9 cellular contexts compared by ENCODE assay signal in the genomic region with DNA sequence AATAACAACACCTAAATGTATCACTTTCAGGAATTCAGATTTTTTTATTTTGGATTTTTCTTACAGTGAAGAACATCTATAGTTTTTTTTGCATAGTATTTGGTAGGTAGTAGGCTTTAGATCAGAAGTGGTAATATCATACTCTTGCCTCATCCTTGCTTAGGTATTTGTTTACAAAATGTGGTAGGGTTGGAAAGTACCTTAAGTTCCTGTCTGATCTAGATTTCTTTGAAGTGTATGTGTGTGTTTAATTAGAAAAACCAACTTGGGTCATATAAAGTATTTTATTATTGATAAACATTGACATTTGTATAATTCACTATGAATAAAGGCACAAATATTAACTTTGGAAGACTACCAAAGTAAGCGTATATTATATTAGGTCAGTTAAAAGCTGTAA.
DNase-seq lines count a peak whose midpoint lies in the region; ATAC-seq and TF ChIP-seq lines count a peak whose summit lies in the region.
"Had no signal": no experiment of that assay in that cellular context is flagged by ENCODE, and none has a peak within 500 bp of the region (broad histone marks: within the 10 kb centered on the region; RNA-seq: fewer than 3 reads in every experiment).

No MANE protein-coding gene starts in this region.

- ATAC-seq in activated CD8-positive, alpha-beta memory T cell treated with anti-CD3 and anti-CD28 coated beads, Interleukin-2, amount 10 ng/mL, durations not matched to agents 7 days and 5 days: peak; percentile 75
- ATAC-seq in HG02884 (IDR thresholded peaks at IDR 0.05; ENCODE audit: unreplicated experiment) (peak; percentile 73), activated B cell treated with CpG ODN at 0.5 μM for 24 hours (ENCODE audit: low read depth) (peak; percentile 75), gastrocnemius medialis (peak; percentile 56 to 84), GM19328 (IDR thresholded peaks at IDR 0.05; ENCODE audit: unreplicated experiment) (no peak), WTC11 (no peak)

- peak overlapping the region; percentile 95 for H3K27ac Mint-ChIP-seq in activated CD8-positive, alpha-beta memory T cell treated with anti-CD3 and anti-CD28 coated beads, Interleukin-2, amount 10 ng/mL, durations not matched to agents 7 days and 5 days
- H3K27ac Mint-ChIP-seq in activated B cell treated with CpG ODN at 0.5 μM for 24 hours: peak overlapping the region; percentile 56
- H3K27ac Mint-ChIP-seq in WTC11: no peak overlapping the region

- no peak for TF ChIP-seq POLR2A in gastrocnemius medialis (IDR thresholded peaks at IDR 0.05)

- H3K4me3 Mint-ChIP-seq in activated CD8-positive, alpha-beta memory T cell treated with anti-CD3 and anti-CD28 coated beads, Interleukin-2, amount 10 ng/mL, durations not matched to agents 7 days and 5 days: no peak overlapping the region
- H3K4me3 Mint-ChIP-seq in activated B cell treated with CpG ODN at 0.5 μM for 24 hours (no peak overlapping the region), WTC11 (no peak overlapping the region)

- peak overlapping the region in 1 of 4 donors; percentile 22 for H3K27ac ChIP-seq in gastrocnemius medialis

- DNase-seq in activated CD8-positive, alpha-beta memory T cell treated with anti-CD3 and anti-CD28 coated beads, Interleukin-2, amount 10 ng/mL, durations not matched to agents 7 days and 5 days: no peak
- no peak for DNase-seq in activated CD8-positive, alpha-beta memory T cell treated with anti-CD3 and anti-CD28 coated beads for 24 hours
- DNase-seq in activated B cell treated with CpG ODN at 0.5 μM for 24 hours (no peak), gastrocnemius medialis (no peak), WTC11 (ENCODE audit: low spot score) (no peak), DMS 273 (lab: John Stamatoyannopoulos, UW; ENCODE audit: unreplicated experiment) (no peak)
- DNase-seq: RPMI8226 had no signal

- no peaks in the 10 kb centered on the region for H3K27me3 ChIP-seq in gastrocnemius medialis

- no peaks in the 10 kb centered on the region for H3K27me3 Mint-ChIP-seq in activated CD8-positive, alpha-beta memory T cell treated with anti-CD3 and anti-CD28 coated beads, Interleukin-2, amount 10 ng/mL, durations not matched to agents 7 days and 5 days
- H3K27me3 Mint-ChIP-seq in activated B cell treated with CpG ODN at 0.5 μM for 24 hours: no peaks in the 10 kb centered on the region
- H3K27me3 Mint-ChIP-seq in WTC11 (ENCODE audit: low read depth): no peaks in the 10 kb centered on the region

- H3K4me1 ChIP-seq in gastrocnemius medialis: no peaks in the 10 kb centered on the region

- H3K4me3 ChIP-seq in gastrocnemius medialis: no peak overlapping the region

- POLR2A ChIA-PET in activated B cell treated with CpG ODN at 0.5 μM for 24 hours (lab: Charles Lee) (interaction anchor here (1.1 kb wide), 1 partner anchor 101 kb away, joined by 3 read pairs; a partner anchor contains a TSS), WTC11 (lab: Charles Lee) (no interaction called here)

- H3K36me3 ChIP-seq in gastrocnemius medialis: no peaks in the 10 kb centered on the region

- peaks cover 51% of the 10 kb centered on the region for H3K36me3 Mint-ChIP-seq in activated CD8-positive, alpha-beta memory T cell treated with anti-CD3 and anti-CD28 coated beads, Interleukin-2, amount 10 ng/mL, durations not matched to agents 7 days and 5 days
- H3K36me3 Mint-ChIP-seq in activated B cell treated with CpG ODN at 0.5 μM for 24 hours (ENCODE audit: low read depth) (peaks cover 24% of the 10 kb centered on the region), WTC11 (no peaks in the 10 kb centered on the region)

- CTCF ChIA-PET in activated CD8-positive, alpha-beta memory T cell treated with anti-CD3 and anti-CD28 coated beads, Interleukin-2, amount 10 ng/mL, durations not matched to agents 7 days and 5 days (lab: Charles Lee): interaction anchor here (1.3 to 6.1 kb wide), 3 partner anchors 9 to 416 kb away, joined by 3 to 20 read pairs (median 4); a partner anchor contains a TSS
- CTCF ChIA-PET in activated B cell treated with CpG ODN at 0.5 μM for 24 hours (lab: Charles Lee) (no interaction called here), WTC11 (lab: Charles Lee) (interaction anchor here (1.3 kb wide), 1 partner anchor 11 kb away, joined by 4 read pairs; no protein-coding TSS in a partner anchor)

- peaks cover 82% of the 10 kb centered on the region for H3K4me1 Mint-ChIP-seq in activated CD8-positive, alpha-beta memory T cell treated with anti-CD3 and anti-CD28 coated beads, Interleukin-2, amount 10 ng/mL, durations not matched to agents 7 days and 5 days
- peaks cover 9% of the 10 kb centered on the region for H3K4me1 Mint-ChIP-seq in activated B cell treated with CpG ODN at 0.5 μM for 24 hours
- H3K4me1 Mint-ChIP-seq in WTC11: no peaks in the 10 kb centered on the region

- in situ Hi-C loops in gastrocnemius medialis (cut with MboI; ENCODE audit: low sequenced_read_pairs in 4 of 4): loop anchor here (10.0 to 25.0 kb wide), 6 partner anchors 165 to 648 kb away; a partner anchor contains a TSS

- H3K9me3 Mint-ChIP-seq in activated CD8-positive, alpha-beta memory T cell treated with anti-CD3 and anti-CD28 coated beads, Interleukin-2, amount 10 ng/mL, durations not matched to agents 7 days and 5 days (ENCODE audit: low read depth): no peaks in the 10 kb centered on the region
- H3K9me3 Mint-ChIP-seq in activated B cell treated with CpG ODN at 0.5 μM for 24 hours (no peaks in the 10 kb centered on the region), WTC11 (no peaks in the 10 kb centered on the region)

- no peaks in the 10 kb centered on the region for H3K9me3 ChIP-seq in gastrocnemius medialis

- intact Hi-C loops in activated B cell treated with CpG ODN at 0.5 μM for 24 hours (cut with micrococcal nuclease) (loop anchor here (2.0 to 10.0 kb wide), 2 partner anchors 52 to 982 kb away; no protein-coding TSS in a partner anchor), gastrocnemius medialis (cut with DNase I; ENCODE audit: low total_unique reads) (no loop called here)

- TF ChIP-seq CTCF in activated B cell treated with CpG ODN at 0.5 μM for 24 hours (IDR thresholded peaks at IDR 0.05) (no peak), gastrocnemius medialis (IDR thresholded peaks at IDR 0.05 in 4 of 5, conservative IDR thresholded peaks at IDR 0.05 in 1 of 5) (no peak), WTC11 (IDR thresholded peaks at IDR 0.05) (no peak)

TF ChIP-seq in WTC11, 78 proteins besides CTCF, POLR2A, EP300 and RAD21:
- TF ChIP-seq, protein P1, sequence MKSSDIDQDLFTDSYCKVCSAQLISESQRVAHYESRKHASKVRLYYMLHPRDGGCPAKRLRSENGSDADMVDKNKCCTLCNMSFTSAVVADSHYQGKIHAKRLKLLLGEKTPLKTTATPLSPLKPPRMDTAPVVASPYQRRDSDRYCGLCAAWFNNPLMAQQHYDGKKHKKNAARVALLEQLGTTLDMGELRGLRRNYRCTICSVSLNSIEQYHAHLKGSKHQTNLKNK (CRISPR knock-in tag; IDR thresholded peaks at IDR 0.05): no peak
- TF ChIP-seq ESRRA (CRISPR knock-in tag; IDR thresholded peaks at IDR 0.05; ENCODE audit: borderline replicate concordance) (no peak), OVOL2 (CRISPR knock-in tag; IDR thresholded peaks at IDR 0.05; ENCODE audit: borderline replicate concordance) (no peak)
- TF ChIP-seq, protein P2, sequence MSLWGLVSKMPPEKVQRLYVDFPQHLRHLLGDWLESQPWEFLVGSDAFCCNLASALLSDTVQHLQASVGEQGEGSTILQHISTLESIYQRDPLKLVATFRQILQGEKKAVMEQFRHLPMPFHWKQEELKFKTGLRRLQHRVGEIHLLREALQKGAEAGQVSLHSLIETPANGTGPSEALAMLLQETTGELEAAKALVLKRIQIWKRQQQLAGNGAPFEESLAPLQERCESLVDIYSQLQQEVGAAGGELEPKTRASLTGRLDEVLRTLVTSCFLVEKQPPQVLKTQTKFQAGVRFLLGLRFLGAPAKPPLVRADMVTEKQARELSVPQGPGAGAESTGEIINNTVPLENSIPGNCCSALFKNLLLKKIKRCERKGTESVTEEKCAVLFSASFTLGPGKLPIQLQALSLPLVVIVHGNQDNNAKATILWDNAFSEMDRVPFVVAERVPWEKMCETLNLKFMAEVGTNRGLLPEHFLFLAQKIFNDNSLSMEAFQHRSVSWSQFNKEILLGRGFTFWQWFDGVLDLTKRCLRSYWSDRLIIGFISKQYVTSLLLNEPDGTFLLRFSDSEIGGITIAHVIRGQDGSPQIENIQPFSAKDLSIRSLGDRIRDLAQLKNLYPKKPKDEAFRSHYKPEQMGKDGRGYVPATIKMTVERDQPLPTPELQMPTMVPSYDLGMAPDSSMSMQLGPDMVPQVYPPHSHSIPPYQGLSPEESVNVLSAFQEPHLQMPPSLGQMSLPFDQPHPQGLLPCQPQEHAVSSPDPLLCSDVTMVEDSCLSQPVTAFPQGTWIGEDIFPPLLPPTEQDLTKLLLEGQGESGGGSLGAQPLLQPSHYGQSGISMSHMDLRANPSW (CRISPR knock-in tag; conservative IDR thresholded peaks at IDR 0.05; ENCODE audit: low read depth): no peak
- TF ChIP-seq, protein P3, sequence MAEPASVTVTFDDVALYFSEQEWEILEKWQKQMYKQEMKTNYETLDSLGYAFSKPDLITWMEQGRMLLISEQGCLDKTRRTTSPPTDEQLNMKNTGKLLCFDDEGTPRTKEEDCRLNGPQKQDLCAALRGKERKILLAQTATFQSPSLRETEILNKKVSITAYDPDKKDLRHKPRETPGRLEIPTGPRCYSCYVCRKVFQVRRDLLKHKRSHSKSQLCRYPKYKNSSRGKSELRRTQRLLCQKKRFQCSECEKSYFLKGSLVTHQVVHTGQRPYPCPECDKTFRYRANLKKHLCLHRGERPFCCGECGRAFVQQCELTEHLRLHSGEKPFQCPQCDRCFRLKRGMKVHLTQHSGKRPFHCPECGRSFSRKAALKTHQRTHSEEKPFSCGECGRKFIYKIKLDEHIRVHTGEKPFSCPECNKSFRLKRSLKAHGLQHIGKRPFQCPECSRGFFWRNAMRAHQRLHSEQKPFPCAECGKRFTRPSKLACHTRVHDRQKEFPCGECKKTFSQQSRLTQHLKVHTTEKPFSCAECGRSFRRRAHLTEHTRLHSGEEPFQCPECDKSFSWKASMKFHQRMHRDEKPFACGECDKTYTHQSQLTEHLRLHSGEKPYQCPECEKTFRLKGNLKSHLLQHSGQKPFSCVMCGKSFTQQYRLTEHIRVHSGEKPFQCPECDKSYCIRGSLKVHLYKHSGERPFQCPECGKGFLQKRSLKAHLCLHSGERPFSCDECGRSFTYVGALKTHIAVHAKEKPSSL (CRISPR knock-in tag; conservative IDR thresholded peaks at IDR 0.05): no peak

Comparison
In these comparisons a context has a peak if more than half of its experiments do, and no peak if none do; other contexts are left out.
1. ATAC-seq: peak in activated CD8-positive, alpha-beta memory T cell treated with anti-CD3 and anti-CD28 coated beads, Interleukin-2, amount 10 ng/mL, durations not matched to agents 7 days and 5 days (single experiment), HG02884 (single experiment), activated B cell treated with CpG ODN at 0.5 μM for 24 hours (single experiment) and gastrocnemius medialis (2 of 2); none in GM19328 (single experiment) and WTC11 (single experiment).